23 cellular contexts compared by ENCODE assay signal in genomic region chr12:123108682-123109066, GRCh38. TPM values are rescaled to one million over a fixed set of nuclear protein-coding genes. Genes with fewer than 3 reads are reported as not detected.
A peak's percentile ranks its signal among the peaks of the same experiment; 100 is the strongest.
DNase-seq lines count a peak whose midpoint lies in the region; ATAC-seq and TF ChIP-seq lines count a peak whose summit lies in the region.
"Had no signal": no experiment of that assay in that cellular context is flagged by ENCODE, and none has a peak within 500 bp of the region (broad histone marks: within the 10 kb centered on the region; RNA-seq: fewer than 3 reads in every experiment).

No MANE protein-coding gene starts in this region.

- TF ChIP-seq CTCF in CD4-positive, alpha-beta T cell (IDR thresholded peaks at IDR 0.05): no peak
- no peak for TF ChIP-seq CTCF in gastrocnemius medialis (IDR thresholded peaks at IDR 0.05 in 4 of 5, conservative IDR thresholded peaks at IDR 0.05 in 1 of 5)

- no peak for TF ChIP-seq POLR2A in gastrocnemius medialis (IDR thresholded peaks at IDR 0.05)

- H3K36me3 ChIP-seq in gastrocnemius medialis: no peaks in the 10 kb centered on the region
- H3K36me3 ChIP-seq: pancreas, SJSA1, transverse colon had no signal

- POLR2A ChIA-PET in CD4-positive, alpha-beta T cell (lab: Charles Lee): interaction anchor here (4.5 kb wide), 1 partner anchor 13 kb away, joined by 58 read pairs; no protein-coding TSS in a partner anchor
- POLR2A ChIA-PET in activated CD4-positive, alpha-beta memory T cell treated with anti-CD3 and anti-CD28 coated beads, Interleukin-2, amount 10 ng/mL, durations not matched to agents 7 days and 5 days (lab: Charles Lee): interaction anchor here (1.1 to 6.1 kb wide), 4 partner anchors 10 to 275 kb away, joined by 3 to 80 read pairs (median 24); partner anchors contain the start of genes KMT5A, MPHOSPH9 and MTRFR

- H3K9me3 Mint-ChIP-seq in activated CD4-positive, alpha-beta T cell treated with anti-CD3 and anti-CD28 coated beads, Interleukin-2, amount 10 ng/mL, durations not matched to agents 24 days and 14 days: no peaks in the 10 kb centered on the region
- no peaks in the 10 kb centered on the region for H3K9me3 Mint-ChIP-seq in CD4-positive, alpha-beta T cell
- H3K9me3 Mint-ChIP-seq in activated CD4-positive, alpha-beta memory T cell treated with anti-CD3 and anti-CD28 coated beads, Interleukin-2, amount 10 ng/mL, durations not matched to agents 7 days and 5 days: no peaks in the 10 kb centered on the region
- H3K9me3 Mint-ChIP-seq: H9 had no signal

- H3K36me3 Mint-ChIP-seq in activated CD4-positive, alpha-beta T cell treated with anti-CD3 and anti-CD28 coated beads, Interleukin-2, amount 10 ng/mL, durations not matched to agents 24 days and 14 days (ENCODE audit: low read depth): peaks cover 14% of the 10 kb centered on the region
- peaks cover 25% of the 10 kb centered on the region for H3K36me3 Mint-ChIP-seq in CD4-positive, alpha-beta T cell (ENCODE audit: low read depth)
- H3K36me3 Mint-ChIP-seq in activated CD4-positive, alpha-beta memory T cell treated with anti-CD3 and anti-CD28 coated beads, Interleukin-2, amount 10 ng/mL, durations not matched to agents 7 days and 5 days (ENCODE audit: low read depth): peaks cover 5% of the 10 kb centered on the region

- H3K4me1 ChIP-seq in gastrocnemius medialis: peaks cover 39 to 42% of the 10 kb centered on the region in 2 donors
- H3K4me1 ChIP-seq: pancreas had no signal

- H3K27me3 Mint-ChIP-seq in activated CD4-positive, alpha-beta T cell treated with anti-CD3 and anti-CD28 coated beads, Interleukin-2, amount 10 ng/mL, durations not matched to agents 24 days and 14 days: no peaks in the 10 kb centered on the region
- no peaks in the 10 kb centered on the region for H3K27me3 Mint-ChIP-seq in CD4-positive, alpha-beta T cell
- H3K27me3 Mint-ChIP-seq in activated CD4-positive, alpha-beta memory T cell treated with anti-CD3 and anti-CD28 coated beads, Interleukin-2, amount 10 ng/mL, durations not matched to agents 7 days and 5 days: no peaks in the 10 kb centered on the region

- intact Hi-C loops in activated CD4-positive, alpha-beta T cell treated with anti-CD3 and anti-CD28 coated beads, Interleukin-2, amount 10 ng/mL, durations not matched to agents 24 days and 14 days (cut with micrococcal nuclease): no loop called here
- intact Hi-C loops in CD4-positive, alpha-beta T cell (cut with DNase I, micrococcal nuclease): no loop called here
- intact Hi-C loops in gastrocnemius medialis (cut with DNase I; ENCODE audit: low total_unique reads): no loop called here

- ATAC-seq in CD4-positive, alpha-beta T cell (ENCODE audit: poor library complexity): no peak
- ATAC-seq in gastrocnemius medialis: peak in 1 of 2 donors; percentile 28
- ATAC-seq: A549, left colon, PC-3 had no signal

- H3K27me3 ChIP-seq in CD4-positive, alpha-beta T cell (ENCODE audit: control insufficient read depth, insufficient read depth, low read length): no peaks in the 10 kb centered on the region
- H3K27me3 ChIP-seq in gastrocnemius medialis: no peaks in the 10 kb centered on the region
- H3K27me3 ChIP-seq: pancreas, SJSA1, transverse colon had no signal

- H3K9me3 ChIP-seq in CD4-positive, alpha-beta T cell (ENCODE audit: control insufficient read depth, low read length): no peaks in the 10 kb centered on the region
- H3K9me3 ChIP-seq in gastrocnemius medialis: no peaks in the 10 kb centered on the region
- H3K9me3 ChIP-seq: A549, pancreas, SJSA1, transverse colon had no signal

- peaks cover 40% of the 10 kb centered on the region for H3K4me1 Mint-ChIP-seq in activated CD4-positive, alpha-beta T cell treated with anti-CD3 and anti-CD28 coated beads, Interleukin-2, amount 10 ng/mL, durations not matched to agents 24 days and 14 days
- H3K4me1 Mint-ChIP-seq in CD4-positive, alpha-beta T cell (ENCODE audit: low read depth): peaks cover 61% of the 10 kb centered on the region
- peaks cover 32% of the 10 kb centered on the region for H3K4me1 Mint-ChIP-seq in activated CD4-positive, alpha-beta memory T cell treated with anti-CD3 and anti-CD28 coated beads, Interleukin-2, amount 10 ng/mL, durations not matched to agents 7 days and 5 days

- H3K4me3 ChIP-seq in gastrocnemius medialis: no peak overlapping the region
- H3K4me3 ChIP-seq: A549, pancreas, SJSA1, skin epidermis, transverse colon had no signal

- CTCF ChIA-PET in CD4-positive, alpha-beta T cell (lab: Charles Lee): interaction anchor here (1.5 kb wide), 1 partner anchor 12 kb away, joined by 3 read pairs; no protein-coding TSS in a partner anchor
- CTCF ChIA-PET in activated CD4-positive, alpha-beta memory T cell treated with anti-CD3 and anti-CD28 coated beads, Interleukin-2, amount 10 ng/mL, durations not matched to agents 7 days and 5 days (lab: Charles Lee): no interaction called here

- no peak for DNase-seq in activated CD4-positive, alpha-beta T cell treated with anti-CD3 and anti-CD28 coated beads, Interleukin-2, amount 10 ng/mL, durations not matched to agents 24 days and 14 days
- no peak for DNase-seq in activated CD4-positive, alpha-beta T cell treated with anti-CD3 and anti-CD28 coated beads, Interleukin-2, amount 50 U/mL, for 48 hours
- no peak for DNase-seq in CD4-positive, alpha-beta T cell
- DNase-seq in caudate nucleus (lab: John Stamatoyannopoulos, UW) (no peak), gastrocnemius medialis (no peak), D341Med (ENCODE audit: low spot score) (no peak)
- DNase-seq in activated effector memory CD4-positive, alpha-beta T cell treated with anti-CD3 and anti-CD28 coated beads, Interleukin-2, amount 50 U/mL, for 16 hours: no peak
- no peak for DNase-seq in activated CD4-positive, alpha-beta memory T cell treated with anti-CD3 and anti-CD28 coated beads, Interleukin-2, amount 10 ng/mL, durations not matched to agents 7 days and 5 days
- DNase-seq: activated CD4-positive, alpha-beta T cell treated with anti-CD3 and anti-CD28 coated beads for 48 hours; activated T-cell treated with anti-CD3 and anti-CD28 coated beads, Interleukin-2, amount 50 U/mL, for 1 hour; amniotic stem cell; H9; Kasumi-1; left colon; NCI-H1092 treated with DMSO at 0.1 percent for 48 hours; NCI-H2171 treated with DMSO at 0.1 percent for 48 hours; NCI-H748 treated with DMSO at 0.1 percent for 48 hours; pancreas; PC-3; transverse colon had no signal

- in situ Hi-C loops in gastrocnemius medialis (cut with MboI; ENCODE audit: low sequenced_read_pairs in 4 of 4): no loop called here

- H3K27ac Mint-ChIP-seq in activated CD4-positive, alpha-beta T cell treated with anti-CD3 and anti-CD28 coated beads, Interleukin-2, amount 10 ng/mL, durations not matched to agents 24 days and 14 days: peak overlapping the region; percentile 51
- H3K27ac Mint-ChIP-seq in CD4-positive, alpha-beta T cell: peak overlapping the region; percentile 98
- H3K27ac Mint-ChIP-seq in activated CD4-positive, alpha-beta memory T cell treated with anti-CD3 and anti-CD28 coated beads, Interleukin-2, amount 10 ng/mL, durations not matched to agents 7 days and 5 days: no peak overlapping the region
- H3K27ac Mint-ChIP-seq: H9 had no signal

- no peak overlapping the region for H3K4me3 Mint-ChIP-seq in activated CD4-positive, alpha-beta T cell treated with anti-CD3 and anti-CD28 coated beads, Interleukin-2, amount 10 ng/mL, durations not matched to agents 24 days and 14 days
- no peak overlapping the region for H3K4me3 Mint-ChIP-seq in CD4-positive, alpha-beta T cell
- H3K4me3 Mint-ChIP-seq in activated CD4-positive, alpha-beta memory T cell treated with anti-CD3 and anti-CD28 coated beads, Interleukin-2, amount 10 ng/mL, durations not matched to agents 7 days and 5 days: no peak overlapping the region
- H3K4me3 Mint-ChIP-seq: H9 had no signal

- no peak overlapping the region for H3K27ac ChIP-seq in CD4-positive, alpha-beta T cell (ENCODE audit: low read depth, low read length)
- H3K27ac ChIP-seq in caudate nucleus (ENCODE audit: low read depth, low read length) (peak overlapping the region; percentile 74), gastrocnemius medialis (peak overlapping the region; percentile 72 to 82 (median 76))
- H3K27ac ChIP-seq: pancreas, SJSA1 had no signal

RNA-seq across cellular contexts. Expression of gene PITPNM2, which starts 42.2 kb away (rescaled TPM):
- total RNA-seq in activated CD4-positive, alpha-beta T cell treated with anti-CD3 and anti-CD28 coated beads, Interleukin-2, amount 10 ng/mL, durations not matched to agents 24 days and 14 days: 19.0 and 19.2 TPM in 2 replicates
- total RNA-seq in CD4-positive, alpha-beta T cell: 10 to 100 TPM; 37.3 to 38.3 TPM
- total RNA-seq in gastrocnemius medialis: 1 to 10 TPM; 2.1 to 3.8 (median 3.3) TPM
- 1 to 10 TPM; 8.1 to 9.3 TPM for total RNA-seq in activated CD4-positive, alpha-beta memory T cell treated with anti-CD3 and anti-CD28 coated beads, Interleukin-2, amount 10 ng/mL, durations not matched to agents 7 days and 5 days
